In the genomic region with DNA sequence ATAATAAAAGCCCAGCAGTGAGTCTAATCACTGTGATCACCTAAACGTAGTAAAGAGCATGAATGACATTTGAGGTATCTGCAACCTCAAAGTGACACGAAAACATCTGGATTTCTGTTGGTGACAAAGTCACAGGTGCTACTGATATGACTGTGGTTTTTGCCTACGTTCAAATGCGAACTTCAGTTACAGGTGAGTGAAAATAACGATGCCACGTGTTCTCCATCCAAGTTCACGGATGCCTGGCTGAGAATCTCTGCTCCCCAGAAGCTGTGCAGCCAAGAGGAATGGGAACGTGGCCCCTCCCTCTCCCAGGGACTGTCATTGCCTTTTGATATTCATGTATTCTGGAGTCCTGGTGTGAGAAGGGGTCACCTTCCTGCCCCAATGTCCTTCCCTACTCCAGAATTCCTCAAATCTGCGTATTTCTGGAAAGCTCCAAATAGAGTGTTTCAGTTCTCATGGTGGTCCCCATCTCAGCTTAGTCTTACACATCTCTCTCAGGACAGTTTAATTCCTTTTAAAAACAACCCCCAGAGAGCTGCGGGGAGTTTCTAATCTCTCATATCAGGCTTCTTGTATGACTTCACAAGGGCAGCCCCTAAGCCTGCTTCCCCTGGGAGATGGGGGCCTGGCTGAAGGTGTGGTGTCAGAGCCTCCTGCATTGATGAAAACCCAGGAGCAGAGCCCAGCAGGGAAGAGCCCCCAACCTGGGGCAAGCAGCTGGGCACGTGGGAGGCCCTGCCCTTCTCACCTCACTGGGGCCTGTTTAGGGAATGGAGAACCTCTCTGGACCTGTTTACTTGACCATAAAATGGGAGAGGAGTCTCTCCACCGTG, we compare ENCODE assay signal across 13 cellular contexts. TPM values are rescaled to one million over a fixed set of nuclear protein-coding genes. Genes with fewer than 3 reads are reported as not detected.
DNase-seq lines count a peak whose midpoint lies in the region; ATAC-seq, FAIRE-seq and TF ChIP-seq lines count a peak whose summit lies in the region.
"Had no signal": no experiment of that assay in that cellular context is flagged by ENCODE, and none has a peak within 500 bp of the region (broad histone marks: within the 10 kb centered on the region; RNA-seq: fewer than 3 reads in every experiment).

No MANE protein-coding gene starts in this region.

- H4K8ac ChIP-seq in H1 (ENCODE audit: extremely low read depth, insufficient read depth, low read length) = no peak overlapping the region

- H4K5ac ChIP-seq in H1 (ENCODE audit: insufficient read length, low read depth, low read length) = no peak overlapping the region

- H3K36me3 ChIP-seq in GM06990 (ENCODE audit: control insufficient read depth, insufficient read depth, low read length) (peaks cover 4% of the 10 kb centered on the region), OCI-LY3 (replicated peaks; ENCODE audit: low read depth, low read length) (peaks cover 17% of the 10 kb centered on the region), H1 (ENCODE audit: control insufficient read depth in 2 of 4, insufficient read depth in 4 of 4, low read length in 3 of 4) (no peaks in the 10 kb centered on the region), MG63 (no peaks in the 10 kb centered on the region), left ventricle myocardium inferior (no peaks in the 10 kb centered on the region)
- H3K36me3 ChIP-seq: prostate gland had no signal

- ATAC-seq in GM21360 (IDR thresholded peaks at IDR 0.05; ENCODE audit: unreplicated experiment) (peak; percentile 38), GM18517 (IDR thresholded peaks at IDR 0.05; ENCODE audit: unreplicated experiment) (no peak)

- H3K4me2 ChIP-seq in OCI-LY3 (ENCODE audit: low read length) (peak overlapping the region; percentile 94), H1 (ENCODE audit: insufficient read depth in 1 of 2, low read depth in 2 of 2, low read length in 2 of 2) (no peak overlapping the region)

- peak; percentile 32 for FAIRE-seq in H1 (lab: Jason Lieb, UNC)
- FAIRE-seq: islet of Langerhans had no signal

- H4K20me1 ChIP-seq in OCI-LY3 (ENCODE audit: insufficient read depth, low read length) (no peaks in the 10 kb centered on the region), H1 (replicated peaks in 1 of 2; ENCODE audit: control insufficient read depth in 1 of 2, insufficient read depth in 2 of 2, low read length in 2 of 2) (no peaks in the 10 kb centered on the region)

- H3K79me1 ChIP-seq in H1 (ENCODE audit: low read depth, low read length) = no peaks in the 10 kb centered on the region

- TF ChIP-seq RAD21 in H1 (IDR thresholded peaks at IDR 0.05 in 1 of 2, conservative IDR thresholded peaks at IDR 0.05 in 1 of 2; ENCODE audit: low read depth in 2 of 2, low read length in 2 of 2) = no peak

- CTCF ChIA-PET in H1 (lab: Charles Lee; ENCODE audit: partially characterized antibody) = interaction anchor here (0.7 to 2.1 kb wide), 3 partner anchors 8 to 58 kb away, joined by 3 to 5 read pairs (median 4); no protein-coding TSS in a partner anchor

- no peak overlapping the region for H3K14ac ChIP-seq in H1 (ENCODE audit: insufficient read length)

- peak overlapping the region; percentile 50; the same call in 1 of the 2 replicates for H3K9ac ChIP-seq in OCI-LY3 (ENCODE audit: low read length)
- H3K9ac ChIP-seq in H1 (replicated peaks in 1 of 4; ENCODE audit: extremely low read depth in 1 of 4, low read depth in 3 of 4, low read length in 3 of 4) = no peak overlapping the region

- POLR2A ChIA-PET in H1 (lab: Charles Lee; ENCODE audit: partially characterized antibody) = interaction anchor here (1.0 kb wide), 1 partner anchor 17 kb away, joined by 3 read pairs; no protein-coding TSS in a partner anchor

- H3K4me3 ChIP-seq in GM06990 (replicated peaks; ENCODE audit: low read depth, low read length) (peak overlapping the region; percentile 3; the same call in 1 of the 2 replicates), OCI-LY3 (ENCODE audit: low read length) (peak overlapping the region; percentile 66), H1 (ENCODE audit: extremely low read depth in 1 of 4, insufficient read depth in 2 of 4, low read depth in 3 of 4, low read length in 4 of 4) (no peak overlapping the region), MG63 (no peak overlapping the region), left ventricle myocardium inferior (no peak overlapping the region)
- H3K4me3 ChIP-seq: prostate gland had no signal

- no peak overlapping the region; the same call in 1 of the 2 replicates for H2BK20ac ChIP-seq in H1 (ENCODE audit: low read length)

- H3K23ac ChIP-seq in H1 (ENCODE audit: insufficient read length) = no peak overlapping the region

- H2BK120ac ChIP-seq in H1 (replicated peaks; ENCODE audit: low read depth, low read length) = no peak overlapping the region

- no peak overlapping the region for H2AK5ac ChIP-seq in H1 (ENCODE audit: low read depth, low read length)

- H3K18ac ChIP-seq in H1 (ENCODE audit: extremely low read depth, low read length) = 0 out of 2 replicates have a peak overlapping the region, but pooled peaks have one; percentile 9

- H3K56ac ChIP-seq in H1 (replicated peaks; ENCODE audit: insufficient read length, low read depth, low read length) = no peak overlapping the region

- H3K79me2 ChIP-seq in OCI-LY3 (ENCODE audit: low read length) (no peaks in the 10 kb centered on the region), H1 (ENCODE audit: control insufficient read depth in 1 of 2, insufficient read depth in 2 of 2, low read length in 2 of 2) (no peaks in the 10 kb centered on the region)

- H3K9me3 ChIP-seq in OCI-LY3 (ENCODE audit: insufficient read depth, low read length) = 0 out of 2 replicates have a peak, but pooled peaks cover 5% of the 10 kb centered on the region
- no peaks in the 10 kb centered on the region for H3K9me3 ChIP-seq in H1 (ENCODE audit: insufficient read depth in 2 of 2, low read depth in 1 of 2, low read length in 1 of 2)
- H3K9me3 ChIP-seq in MG63 = peaks cover 4% of the 10 kb centered on the region; the same call in 1 of the 2 replicates
- H3K9me3 ChIP-seq in left ventricle myocardium inferior (replicated peaks) = peaks cover 12% of the 10 kb centered on the region
- H3K9me3 ChIP-seq: prostate gland had no signal

- H3K4me1 ChIP-seq in OCI-LY3 (ENCODE audit: low read length) (peaks cover 44% of the 10 kb centered on the region), H1 (replicated peaks in 1 of 4; ENCODE audit: control insufficient read depth in 3 of 4, insufficient read depth in 4 of 4, low read length in 3 of 4) (peaks cover 2 to 6% (median 6%) of the 10 kb centered on the region in 4 experiments; a peak in 5 of 7 replicates), left ventricle myocardium inferior (no peaks in the 10 kb centered on the region)
- H3K4me1 ChIP-seq: prostate gland had no signal

- peak overlapping the region; percentile 87 for H3K27ac ChIP-seq in OCI-LY3 (ENCODE audit: low read length)
- no peak overlapping the region for H3K27ac ChIP-seq in H1 (ENCODE audit: low read depth, low read length)
- no peak overlapping the region for H3K27ac ChIP-seq in left ventricle myocardium inferior (replicated peaks)
- H3K27ac ChIP-seq: epithelial cell of prostate, prostate gland had no signal

- H2BK15ac ChIP-seq in H1 (ENCODE audit: low read length) = no peak overlapping the region

- no peak for TF ChIP-seq CTCF in GM06990 (IDR thresholded peaks at IDR 0.05; ENCODE audit: insufficient read depth, low read length, poor library complexity, severe bottlenecking)
- no peak for TF ChIP-seq CTCF in OCI-LY3 (IDR thresholded peaks at IDR 0.05; ENCODE audit: low read depth, low read length)
- TF ChIP-seq CTCF in H1 (IDR thresholded peaks at IDR 0.05; ENCODE audit: control extremely low read depth in 1 of 3, insufficient read depth in 1 of 3, low read depth in 1 of 3, low read length in 3 of 3) = no peak
- TF ChIP-seq CTCF in left ventricle myocardium inferior (IDR thresholded peaks at IDR 0.05; ENCODE audit: borderline replicate concordance) = no peak

- H2BK5ac ChIP-seq in H1 (ENCODE audit: low read depth, low read length) = no peak overlapping the region

- no peak overlapping the region for H3K4ac ChIP-seq in H1 (replicated peaks; ENCODE audit: insufficient read length, low read depth, low read length)

- H3K27me3 ChIP-seq in GM06990 (replicated peaks; ENCODE audit: control insufficient read depth, insufficient read depth, low read length) (no peaks in the 10 kb centered on the region), OCI-LY3 (ENCODE audit: low read depth, low read length) (no peaks in the 10 kb centered on the region), H1 (replicated peaks in 1 of 4; ENCODE audit: control insufficient read depth in 3 of 4, extremely low read depth in 1 of 4, insufficient read depth in 3 of 4, low read length in 3 of 4) (no peaks in the 10 kb centered on the region), MG63 (peaks cover 4% of the 10 kb centered on the region; the same call in 1 of the 2 replicates), left ventricle myocardium inferior (ENCODE audit: low read depth) (peaks cover 65% of the 10 kb centered on the region)

- H3K23me2 ChIP-seq in H1 (ENCODE audit: low read depth, low read length) = no peaks in the 10 kb centered on the region

- intact Hi-C loops in left ventricle myocardium inferior (cut with micrococcal nuclease) = no loop called here

- H4K91ac ChIP-seq in H1 (replicated peaks; ENCODE audit: insufficient read length, low read length) = no peak overlapping the region

- TF ChIP-seq EP300 in H1 (IDR thresholded peaks at IDR 0.05; ENCODE audit: borderline replicate concordance in 1 of 2, low read depth in 2 of 2, low read length in 2 of 2) = no peak

- 0 out of 2 replicates have a peak overlapping the region, but pooled peaks have one; percentile 50 for H2BK12ac ChIP-seq in H1 (ENCODE audit: low read depth, low read length)

- H2AFZ ChIP-seq in OCI-LY3 (ENCODE audit: low read depth, low read length) (no peak overlapping the region), H1 (ENCODE audit: low read length) (no peak overlapping the region)

- no peak for TF ChIP-seq POLR2A in H1 (IDR thresholded peaks at IDR 0.05; ENCODE audit: control extremely low read depth in 1 of 2, low read depth in 2 of 2, low read length in 2 of 2)

- 83% methylated on average over 11 of the region's 12 CpGs; no CpG with 5 or more reads in 1 of the 2 experiments for WGBS in H1 (ENCODE audit: extremely low coverage in 1 of 2, insufficient coverage in 1 of 2, insufficient read length in 1 of 2, insufficient replicate concordance in 2 of 2, low coverage in 1 of 2, low lambda C conversion rate in 2 of 2, missing lambda C conversion rate in 1 of 2), 2 experiments

- DNase-seq in GM06990 (ENCODE audit: extremely low read depth, insufficient read length) = peak; percentile 78
- no peak for DNase-seq in H1 (ENCODE audit: low read depth in 1 of 2, low spot score in 2 of 2)
- DNase-seq in dedifferentiated amniotic fluid mesenchymal stem cell (ENCODE audit: extremely low spot score) = no peak
- no peak for DNase-seq in MG63
- no peak for DNase-seq in left ventricle myocardium inferior
- DNase-seq: DMS53, NCI-H2081 had no signal

RNA-seq across cellular contexts. Expression of a gene that starts 25.8 kb away (rescaled TPM):
- total RNA-seq in H1 (2021; fragmentation: NEBNext Ultra II Directional; extraction: Animal tissue kit (Norgen Biotek cat#: 25700)) = 4.3 and 4.5 TPM in 2 replicates
- polyA plus RNA-seq in H1 (2011; rRNA removed) = 2.7 and 4.2 TPM in 2 replicates
- polyA plus RNA-seq in H1 (2011; cell fraction: cytosol; rRNA removed) = 2.9 TPM
- polyA plus RNA-seq in H1 (2011; cell fraction: nucleus; rRNA removed) = 6.8 TPM
- polyA plus RNA-seq in H1 (2012, experiment 1 of 2) = 3.5 to 6.0 TPM (median 3.9 TPM) in 4 replicates
- 2.5 TPM for polyA plus RNA-seq in H1 (2012, experiment 2 of 2)
- 3.0 TPM for polyA plus RNA-seq in H1 (2013, experiment 1 of 2)
- 2.9 TPM for polyA plus RNA-seq in H1 (2013, experiment 2 of 2)
- polyA minus RNA-seq in H1 (2011; rRNA and poly(A)+ RNA removed) = 4.7 and 5.2 TPM in 2 replicates
- polyA minus RNA-seq in H1 (2011; cell fraction: cytosol; rRNA and poly(A)+ RNA removed) = 4.8 TPM
- 6.2 TPM for polyA minus RNA-seq in H1 (2011; cell fraction: nucleus; rRNA and poly(A)+ RNA removed)
- total RNA-seq in MG63 (2014; rRNA removed; shearing (Covaris generic); ENCODE audit: low replicate concordance) = not detected in 2 replicates
- 2.7 TPM for total RNA-seq in left ventricle myocardium inferior

Comparison
In these comparisons a context has a peak if more than half of its experiments do, and no peak if none do; other contexts are left out.
1. H3K4me3 ChIP-seq: peak in GM06990 (single experiment) and OCI-LY3 (single experiment); none in H1 (0 of 4), MG63 (single experiment) and left ventricle myocardium inferior (single experiment).